Comparison of ENCODE assay signal across 22 cellular contexts in genomic region chr3:95521396-95521795, GRCh38.
A peak's percentile ranks its signal among the peaks of the same experiment; 100 is the strongest.
DNase-seq lines count a peak whose midpoint lies in the region; ATAC-seq, FAIRE-seq and TF ChIP-seq lines count a peak whose summit lies in the region.
"Had no signal": no experiment of that assay in that cellular context is flagged by ENCODE, and none has a peak within 500 bp of the region (broad histone marks: within the 10 kb centered on the region; RNA-seq: fewer than 3 reads in every experiment).

No MANE protein-coding gene starts in this region.

- ATAC-seq in RWPE2 (ENCODE audit: low read depth), result no peak
- ATAC-seq: GM23338, K562 had no signal

- peak; percentile 11 for TF ChIP-seq CTCF in RWPE2 (IDR thresholded peaks at IDR 0.05; ENCODE audit: poor library complexity, severe bottlenecking)
- no peak for TF ChIP-seq CTCF in kidney (IDR thresholded peaks at IDR 0.05; ENCODE audit: borderline replicate concordance, extremely low read depth, insufficient read depth)
- no peak for TF ChIP-seq CTCF in glutamatergic neuron (IDR thresholded peaks at IDR 0.05; ENCODE audit: partially characterized antibody, unreplicated experiment)

- H3K27me3 Mint-ChIP-seq in activated CD4-positive, alpha-beta T cell treated with anti-CD3 and anti-CD28 coated beads, Interleukin-2, amount 10 ng/mL, durations not matched to agents 24 days and 14 days, result no peaks in the 10 kb centered on the region
- no peaks in the 10 kb centered on the region for H3K27me3 Mint-ChIP-seq in glutamatergic neuron (ENCODE audit: unreplicated experiment)

- H3K27ac Mint-ChIP-seq in activated CD4-positive, alpha-beta T cell treated with anti-CD3 and anti-CD28 coated beads, Interleukin-2, amount 10 ng/mL, durations not matched to agents 24 days and 14 days, result no peak overlapping the region
- H3K27ac Mint-ChIP-seq in glutamatergic neuron (ENCODE audit: unreplicated experiment), result no peak overlapping the region
- H3K27ac Mint-ChIP-seq: CD14-positive monocyte; GM23338; T-helper 1 cell treated with Interleukin-12 subunit alpha and Interleukin-12 subunit beta and Interleukin-4 antibody, amounts not matched to agents 30 μg/mL and 1 μg/mL, for 36 hours had no signal

- no peaks in the 10 kb centered on the region for H3K36me3 Mint-ChIP-seq in activated CD4-positive, alpha-beta T cell treated with anti-CD3 and anti-CD28 coated beads, Interleukin-2, amount 10 ng/mL, durations not matched to agents 24 days and 14 days (ENCODE audit: low read depth)
- no peaks in the 10 kb centered on the region for H3K36me3 Mint-ChIP-seq in glutamatergic neuron (ENCODE audit: unreplicated experiment)
- H3K36me3 Mint-ChIP-seq: CD14-positive monocyte had no signal

- H3K4me3 ChIP-seq in RWPE2 (ENCODE audit: severe bottlenecking) (no peak overlapping the region), kidney (ENCODE audit: low read length in 2 of 2) (no peak overlapping the region)
- H3K4me3 ChIP-seq: GM23338, HAP-1, K562, Peyer's patch had no signal

- no peaks in the 10 kb centered on the region for H3K9me3 ChIP-seq in RWPE2 (ENCODE audit: severe bottlenecking)
- H3K9me3 ChIP-seq in kidney (ENCODE audit: control insufficient read depth in 1 of 2, low read length in 2 of 2), result no peaks in the 10 kb centered on the region
- H3K9me3 ChIP-seq: HAP-1, Peyer's patch had no signal

- H3K9ac ChIP-seq in kidney (ENCODE audit: low read length in 2 of 2), result no peak overlapping the region

- DNase-seq in RWPE2 (ENCODE audit: low spot score), result no peak
- no peak for DNase-seq in kidney
- DNase-seq in NCI-H2107 treated with DMSO at 0.1 percent for 48 hours (lab: John Stamatoyannopoulos, UW; ENCODE audit: unreplicated experiment), result no peak
- DNase-seq in activated CD4-positive, alpha-beta T cell treated with anti-CD3 and anti-CD28 coated beads, Interleukin-2, amount 10 ng/mL, durations not matched to agents 24 days and 14 days, result no peak
- DNase-seq in NCI-H1092 (lab: John Stamatoyannopoulos, UW), result no peak
- no peak for DNase-seq in glutamatergic neuron
- DNase-seq: DMS79 treated with DMSO at 0.1 percent for 48 hours, NCI-H1092 treated with DMSO at 0.1 percent for 48 hours, NCI-H1436 treated with DMSO at 0.1 percent for 48 hours, NCI-H1930, NCI-H2227 treated with DMSO at 0.1 percent for 48 hours, NCI-H510A, Peyer's patch, SHP77 had no signal

- H3K4me3 Mint-ChIP-seq in activated CD4-positive, alpha-beta T cell treated with anti-CD3 and anti-CD28 coated beads, Interleukin-2, amount 10 ng/mL, durations not matched to agents 24 days and 14 days, result no peak overlapping the region
- H3K4me3 Mint-ChIP-seq in glutamatergic neuron (ENCODE audit: unreplicated experiment), result no peak overlapping the region
- H3K4me3 Mint-ChIP-seq: CD14-positive monocyte; GM23338; T-helper 1 cell treated with Interleukin-12 subunit alpha and Interleukin-12 subunit beta and Interleukin-4 antibody, amounts not matched to agents 30 μg/mL and 1 μg/mL, for 36 hours had no signal

- H3K4me1 Mint-ChIP-seq in activated CD4-positive, alpha-beta T cell treated with anti-CD3 and anti-CD28 coated beads, Interleukin-2, amount 10 ng/mL, durations not matched to agents 24 days and 14 days, result no peaks in the 10 kb centered on the region
- H3K4me1 Mint-ChIP-seq in glutamatergic neuron (ENCODE audit: low read depth, unreplicated experiment), result no peaks in the 10 kb centered on the region
- H3K4me1 Mint-ChIP-seq: CD14-positive monocyte, GM23338 had no signal

- FAIRE-seq in A204.1 (lab: Jason Lieb, UNC) (peak; percentile 94), kidney (lab: Jason Lieb, UNC) (peak; percentile 88)
- FAIRE-seq: GM12891, K562 had no signal

- no peaks in the 10 kb centered on the region for H3K27me3 ChIP-seq in RWPE2 (ENCODE audit: insufficient read depth, poor library complexity, severe bottlenecking)
- H3K27me3 ChIP-seq: Peyer's patch had no signal

- intact Hi-C loops in kidney (cut with DNase I), result no loop called here
- intact Hi-C loops in activated CD4-positive, alpha-beta T cell treated with anti-CD3 and anti-CD28 coated beads, Interleukin-2, amount 10 ng/mL, durations not matched to agents 24 days and 14 days (cut with micrococcal nuclease), result no loop called here

- no peaks in the 10 kb centered on the region for H3K36me3 ChIP-seq in RWPE2 (ENCODE audit: low read depth)
- no peaks in the 10 kb centered on the region for H3K36me3 ChIP-seq in kidney (ENCODE audit: control insufficient read depth in 1 of 2, insufficient read depth in 2 of 2, low read length in 2 of 2)
- H3K36me3 ChIP-seq: HAP-1, Peyer's patch had no signal

- H3K9me3 Mint-ChIP-seq in activated CD4-positive, alpha-beta T cell treated with anti-CD3 and anti-CD28 coated beads, Interleukin-2, amount 10 ng/mL, durations not matched to agents 24 days and 14 days, result no peaks in the 10 kb centered on the region
- no peaks in the 10 kb centered on the region for H3K9me3 Mint-ChIP-seq in glutamatergic neuron (ENCODE audit: unreplicated experiment)
- H3K9me3 Mint-ChIP-seq: CD14-positive monocyte; T-helper 1 cell treated with Interleukin-12 subunit alpha and Interleukin-12 subunit beta and Interleukin-4 antibody, amounts not matched to agents 30 μg/mL and 1 μg/mL, for 36 hours had no signal

- TF ChIP-seq EP300 in Ishikawa (IDR thresholded peaks at IDR 0.05; ENCODE audit: borderline replicate concordance), result no peak

- H3K4me1 ChIP-seq in RWPE2 (ENCODE audit: insufficient read depth, poor library complexity, severe bottlenecking) (no peaks in the 10 kb centered on the region), kidney (ENCODE audit: control insufficient read depth in 1 of 2, insufficient read depth in 1 of 2, low read depth in 1 of 2, low read length in 2 of 2) (no peaks in the 10 kb centered on the region)
- H3K4me1 ChIP-seq: HAP-1, Peyer's patch had no signal

- H3K27ac ChIP-seq in RWPE2 (ENCODE audit: poor library complexity, severe bottlenecking), result no peak overlapping the region
- H3K27ac ChIP-seq in kidney (ENCODE audit: low read depth in 2 of 2, low read length in 2 of 2), result no peak overlapping the region
- H3K27ac ChIP-seq: Peyer's patch had no signal

- 0 out of 2 replicates have a peak, but pooled peaks have one; percentile 6 for TF ChIP-seq RAD21 in Ishikawa (IDR thresholded peaks at IDR 0.05; ENCODE audit: low read depth)

TF ChIP-seq in Ishikawa, 13 proteins besides CTCF, POLR2A, EP300 and RAD21:
- no peak for TF ChIP-seq EGR1 (IDR thresholded peaks at IDR 0.05)
- no peak for TF ChIP-seq ZBTB7A (IDR thresholded peaks at IDR 0.05; ENCODE audit: low read depth)
- no peak for TF ChIP-seq TAF1 (IDR thresholded peaks at IDR 0.05; ENCODE audit: low read depth)
- no peak for TF ChIP-seq NFIC (IDR thresholded peaks at IDR 0.05)
- TF ChIP-seq TCF12 (IDR thresholded peaks at IDR 0.05; ENCODE audit: low read depth), result no peak
- no peak for TF ChIP-seq REST (IDR thresholded peaks at IDR 0.05; ENCODE audit: low read depth)
- TF ChIP-seq CREB1 (IDR thresholded peaks at IDR 0.05; ENCODE audit: low read depth), result no peak
- no peak for TF ChIP-seq CEBPB (IDR thresholded peaks at IDR 0.05)
- TF ChIP-seq USF1 (IDR thresholded peaks at IDR 0.05), result no peak
- no peak for TF ChIP-seq FOXM1 (IDR thresholded peaks at IDR 0.05; ENCODE audit: borderline replicate concordance, low read depth)
- TF ChIP-seq TEAD4 (IDR thresholded peaks at IDR 0.05), result no peak
- TF ChIP-seq MAX (IDR thresholded peaks at IDR 0.05), result no peak
